19 cellular contexts compared by ENCODE assay signal in genomic region chr17:2580641-2581040, GRCh38. TPM values are rescaled to one million over a fixed set of nuclear protein-coding genes. Genes with fewer than 3 reads are reported as not detected.
DNase-seq lines count a peak whose midpoint lies in the region; FAIRE-seq and TF ChIP-seq lines count a peak whose summit lies in the region.
"Had no signal": no experiment of that assay in that cellular context is flagged by ENCODE, and none has a peak within 500 bp of the region (broad histone marks: within the 10 kb centered on the region; RNA-seq: fewer than 3 reads in every experiment).

No MANE protein-coding gene starts in this region.

- intact Hi-C loops in OCI-LY7 (cut with micrococcal nuclease; ENCODE audit: unreplicated experiment), result no loop called here

- CTCF ChIA-PET in OCI-LY7 (lab: Charles Lee; ENCODE audit: unreplicated experiment), result no interaction called here

- DNase-seq in NCI-H2171 (lab: John Stamatoyannopoulos, UW) (peak; percentile 53), astrocyte (ENCODE audit: low read depth) (no peak), putamen (ENCODE audit: low spot score) (peak; percentile 90), GM13976 (ENCODE audit: low spot score) (no peak), ecto neural progenitor cell (ENCODE audit: low spot score) (no peak), OCI-LY7 (ENCODE audit: low spot score) (no peak)
- DNase-seq: activated CD4-positive, alpha-beta T cell treated with anti-CD3 and anti-CD28 coated beads, Interleukin-2, amount 50 U/mL, for 4 hours; activated naive CD4-positive, alpha-beta T cell treated with anti-CD3 and anti-CD28 coated beads, Interleukin-2, amount 10 ng/mL, durations not matched to agents 7 days and 5 days; body of pancreas; dermis blood vessel endothelial cell; H7; heart right ventricle; KG1; left cardiac atrium; NCI-H2081 treated with DMSO at 0.1 percent for 48 hours had no signal

- no peaks in the 10 kb centered on the region for H3K36me3 Mint-ChIP-seq in astrocyte (ENCODE audit: low read depth, unreplicated experiment)
- H3K36me3 Mint-ChIP-seq: activated naive CD4-positive, alpha-beta T cell treated with anti-CD3 and anti-CD28 coated beads, Interleukin-2, amount 10 ng/mL, durations not matched to agents 7 days and 5 days had no signal

- no peaks in the 10 kb centered on the region for H3K9me3 Mint-ChIP-seq in astrocyte (ENCODE audit: unreplicated experiment)
- H3K9me3 Mint-ChIP-seq: activated naive CD4-positive, alpha-beta T cell treated with anti-CD3 and anti-CD28 coated beads, Interleukin-2, amount 10 ng/mL, durations not matched to agents 7 days and 5 days had no signal

- H4K20me1 ChIP-seq in astrocyte (ENCODE audit: insufficient read depth, low read length) (no peaks in the 10 kb centered on the region), OCI-LY7 (ENCODE audit: insufficient read depth, low read length) (no peaks in the 10 kb centered on the region)

- H3K4me3 ChIP-seq in astrocyte (ENCODE audit: insufficient read depth, low read depth, low read length) (no peak overlapping the region), OCI-LY7 (ENCODE audit: low read depth, low read length, poor library complexity, severe bottlenecking) (no peak overlapping the region)
- H3K4me3 ChIP-seq: body of pancreas, heart right ventricle, prostate gland, tibial nerve had no signal

- H3K27me3 ChIP-seq in astrocyte (ENCODE audit: insufficient read depth, low read length) (peaks cover 4% of the 10 kb centered on the region), layer of hippocampus (ENCODE audit: control insufficient read depth, insufficient read depth, low read length) (no peaks in the 10 kb centered on the region)
- H3K27me3 ChIP-seq: body of pancreas, tibial nerve had no signal

- POLR2A ChIA-PET in OCI-LY7 (lab: Charles Lee), result interaction anchor here (0.8 to 1.2 kb wide), 2 partner anchors 48 to 76 kb away, joined by 4 read pairs; no protein-coding TSS in a partner anchor

- H3K9ac ChIP-seq in astrocyte (ENCODE audit: low read length), result no peak overlapping the region

- peak overlapping the region; percentile 49 for H2AFZ ChIP-seq in astrocyte (ENCODE audit: low read depth, low read length)
- no peak overlapping the region for H2AFZ ChIP-seq in OCI-LY7 (ENCODE audit: low read length)

- no peaks in the 10 kb centered on the region for H3K9me3 ChIP-seq in astrocyte (ENCODE audit: insufficient read depth, low read depth, low read length)
- H3K9me3 ChIP-seq in OCI-LY7 (ENCODE audit: low read length), result no peaks in the 10 kb centered on the region
- H3K9me3 ChIP-seq: body of pancreas, heart right ventricle, prostate gland had no signal

- TF ChIP-seq CTCF in astrocyte (IDR thresholded peaks at IDR 0.05; ENCODE audit: insufficient read depth, low read depth, low read length) (no peak), GM13976 (IDR thresholded peaks at IDR 0.05; ENCODE audit: borderline replicate concordance, control extremely low read depth, extremely low read depth, insufficient read depth, missing control alignments) (no peak), OCI-LY7 (conservative IDR thresholded peaks at IDR 0.05; ENCODE audit: low read length) (no peak)

- H3K4me1 Mint-ChIP-seq in astrocyte (ENCODE audit: low read depth, unreplicated experiment), result peaks cover 2% of the 10 kb centered on the region
- H3K4me1 Mint-ChIP-seq: activated naive CD4-positive, alpha-beta T cell treated with anti-CD3 and anti-CD28 coated beads, Interleukin-2, amount 10 ng/mL, durations not matched to agents 7 days and 5 days had no signal

- H3K4me2 ChIP-seq in astrocyte (ENCODE audit: low read length) (no peak overlapping the region), OCI-LY7 (ENCODE audit: low read length) (no peak overlapping the region)

- no TSS peak for BruUV-seq in OCI-LY7 (replicated peaks; lab: Mats Ljungman, UMichigan)

- no peaks in the 10 kb centered on the region for H3K9me2 ChIP-seq in OCI-LY7 (ENCODE audit: insufficient read depth, low read length)

- no peak overlapping the region for H3K4me3 Mint-ChIP-seq in astrocyte (ENCODE audit: unreplicated experiment)
- H3K4me3 Mint-ChIP-seq: activated naive CD4-positive, alpha-beta T cell treated with anti-CD3 and anti-CD28 coated beads, Interleukin-2, amount 10 ng/mL, durations not matched to agents 7 days and 5 days had no signal

- in situ Hi-C loops in GM13976 (cut with MboI; ENCODE audit: low sequenced_read_pairs, unreplicated experiment), result no loop called here

- H3K4me1 ChIP-seq in astrocyte (ENCODE audit: insufficient read depth, low read length) (no peaks in the 10 kb centered on the region), OCI-LY7 (ENCODE audit: insufficient read depth, low read length, poor library complexity, severe bottlenecking) (no peaks in the 10 kb centered on the region)
- H3K4me1 ChIP-seq: body of pancreas, heart right ventricle, prostate gland had no signal

- H3K27ac Mint-ChIP-seq in astrocyte (ENCODE audit: unreplicated experiment), result no peak overlapping the region
- H3K27ac Mint-ChIP-seq: activated naive CD4-positive, alpha-beta T cell treated with anti-CD3 and anti-CD28 coated beads, Interleukin-2, amount 10 ng/mL, durations not matched to agents 7 days and 5 days had no signal

- FAIRE-seq in astrocyte (lab: Jason Lieb, UNC), result no peak

- no peaks in the 10 kb centered on the region for H3K36me3 ChIP-seq in astrocyte (ENCODE audit: insufficient read depth, low read length)
- no peaks in the 10 kb centered on the region for H3K36me3 ChIP-seq in OCI-LY7 (ENCODE audit: insufficient read depth, low read length)
- H3K36me3 ChIP-seq: heart right ventricle, prostate gland, tibial nerve had no signal

- H3K27me3 Mint-ChIP-seq in astrocyte (ENCODE audit: low read depth, unreplicated experiment), result no peaks in the 10 kb centered on the region

- H3K27ac ChIP-seq in astrocyte (ENCODE audit: low read depth, low read length), result no peak overlapping the region
- peak overlapping the region; percentile 89 for H3K27ac ChIP-seq in layer of hippocampus (ENCODE audit: low read depth, low read length)
- H3K27ac ChIP-seq in OCI-LY7 (ENCODE audit: low read depth, low read length, poor library complexity, severe bottlenecking), result no peak overlapping the region
- H3K27ac ChIP-seq: body of pancreas, heart right ventricle, prostate gland, RWPE1 had no signal

- H3K79me2 ChIP-seq in astrocyte (ENCODE audit: insufficient read depth, low read length) (no peaks in the 10 kb centered on the region), OCI-LY7 (ENCODE audit: insufficient read depth, low read depth, low read length) (no peaks in the 10 kb centered on the region)

RNA-seq across cellular contexts. Expression of gene PAFAH1B1, which starts 12.8 kb away (rescaled TPM):
- 195 and 204 TPM in 2 replicates for total RNA-seq in astrocyte
- 51.1 and 61.3 TPM in 2 replicates for total RNA-seq in OCI-LY7 (2014; rRNA removed; shearing (Covaris generic))
- total RNA-seq in OCI-LY7 (2022), result 127 and 138 TPM in 2 replicates

Comparison
In these comparisons a context has a peak if more than half of its experiments do, and no peak if none do; other contexts are left out.
1. DNase-seq: peak in NCI-H2171 (single experiment) and putamen (single experiment); none in astrocyte (single experiment), GM13976 (single experiment), ecto neural progenitor cell (single experiment) and OCI-LY7 (single experiment).